In the genomic region with DNA sequence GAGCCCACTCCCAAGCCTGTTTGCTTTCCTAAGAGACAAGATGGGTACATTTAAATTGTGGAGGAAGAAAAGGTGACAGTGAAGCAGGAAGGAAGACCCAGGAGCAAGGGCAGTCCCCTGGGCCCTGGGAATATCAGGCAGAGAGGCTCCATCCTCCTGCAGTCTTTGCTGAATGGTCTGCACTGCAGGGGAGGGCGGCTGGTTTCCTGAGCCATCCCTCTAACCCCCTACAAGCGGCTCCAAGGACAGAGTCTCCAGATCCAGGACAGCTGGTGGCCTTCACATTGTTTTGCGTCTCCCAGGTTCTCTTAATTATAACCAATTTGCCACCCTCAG, we compare ENCODE assay signal across 1 cellular context.
TF ChIP-seq lines count a peak whose summit lies in the region.

No MANE protein-coding gene starts in this region.

TF ChIP-seq in SK-N-SH treated with all-trans-retinoic acid at 6 μM for 48 hours, 23 proteins besides CTCF, POLR2A, EP300 and RAD21 (continued from another document):
- TF ChIP-seq BACH2 (CRISPR knock-in tag; IDR thresholded peaks at IDR 0.05; ENCODE audit: borderline replicate concordance) (no peak), PATZ1 (CRISPR knock-in tag; IDR thresholded peaks at IDR 0.05; ENCODE audit: borderline replicate concordance) (no peak), ZNF565 (CRISPR knock-in tag; conservative IDR thresholded peaks at IDR 0.05; ENCODE audit: low read depth) (no peak)
TF ChIP-seq in SK-N-SH treated with all-trans-retinoic acid at 6 μM for 48 hours: peak in this region for 0.
